Comparison of ENCODE assay signal across 1 cellular context in genomic region chr11:128901655-128902514, GRCh38.
TF ChIP-seq lines count a peak whose summit lies in the region.

No MANE protein-coding gene starts in this region.

TF ChIP-seq in WTC11, 78 proteins besides CTCF, POLR2A, EP300 and RAD21 (continued from another document):
- TF ChIP-seq AR (CRISPR knock-in tag; IDR thresholded peaks at IDR 0.05) (no peak), PRRX2 (CRISPR knock-in tag; IDR thresholded peaks at IDR 0.05) (no peak), GRHL2 (CRISPR knock-in tag; IDR thresholded peaks at IDR 0.05; ENCODE audit: insufficient replicate concordance, severe bottlenecking) (no peak), ZNF671 (CRISPR knock-in tag; IDR thresholded peaks at IDR 0.05) (no peak), NR3C1 (CRISPR knock-in tag; conservative IDR thresholded peaks at IDR 0.05; ENCODE audit: low read depth) (no peak), RORB (CRISPR knock-in tag; IDR thresholded peaks at IDR 0.05) (no peak)
